10 cellular contexts compared by ENCODE assay signal in the genomic region with DNA sequence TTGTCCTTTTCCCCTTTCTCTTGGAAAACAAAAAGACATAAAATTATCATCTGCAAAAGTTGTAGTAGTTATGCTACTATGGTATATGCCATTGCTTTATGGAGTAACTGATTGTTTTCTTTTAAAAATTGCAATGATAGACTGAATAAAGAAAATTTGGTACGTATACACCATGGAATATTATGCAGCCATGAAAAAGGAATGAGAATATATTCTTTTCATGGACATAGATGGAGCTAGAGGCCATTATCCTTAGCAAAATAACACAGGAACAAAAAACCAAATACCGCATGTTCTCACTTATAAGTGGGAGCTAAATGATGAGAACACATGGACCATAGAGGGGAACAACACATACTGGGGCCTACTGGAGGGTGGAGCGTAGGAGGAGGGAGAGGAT.
"Had no signal": no experiment of that assay in that cellular context is flagged by ENCODE, and none has a peak within 500 bp of the region (broad histone marks: within the 10 kb centered on the region; RNA-seq: fewer than 3 reads in every experiment).

No MANE protein-coding gene starts in this region.

- H2AFZ ChIP-seq: GM23248 had no signal

- H3K27ac ChIP-seq: GM23248, KMS-11 had no signal

- H3K4me3 Mint-ChIP-seq: H9, HFFc6 had no signal

- DNase-seq: GM23248, GOT3, H9, HCEC 1CT, HFFc6, IMR-90, KBM-7 had no signal

- H3K4me1 Mint-ChIP-seq: H9 had no signal

- H3K27ac Mint-ChIP-seq: H9, HFFc6 had no signal

- H3K9ac ChIP-seq: GM23248, KMS-11 had no signal

- H3K4me3 ChIP-seq: GM23248 had no signal

- FAIRE-seq: H54, HTR-8/SVneo had no signal
